Comparison of ENCODE assay signal across 8 cellular contexts in the genomic region with DNA sequence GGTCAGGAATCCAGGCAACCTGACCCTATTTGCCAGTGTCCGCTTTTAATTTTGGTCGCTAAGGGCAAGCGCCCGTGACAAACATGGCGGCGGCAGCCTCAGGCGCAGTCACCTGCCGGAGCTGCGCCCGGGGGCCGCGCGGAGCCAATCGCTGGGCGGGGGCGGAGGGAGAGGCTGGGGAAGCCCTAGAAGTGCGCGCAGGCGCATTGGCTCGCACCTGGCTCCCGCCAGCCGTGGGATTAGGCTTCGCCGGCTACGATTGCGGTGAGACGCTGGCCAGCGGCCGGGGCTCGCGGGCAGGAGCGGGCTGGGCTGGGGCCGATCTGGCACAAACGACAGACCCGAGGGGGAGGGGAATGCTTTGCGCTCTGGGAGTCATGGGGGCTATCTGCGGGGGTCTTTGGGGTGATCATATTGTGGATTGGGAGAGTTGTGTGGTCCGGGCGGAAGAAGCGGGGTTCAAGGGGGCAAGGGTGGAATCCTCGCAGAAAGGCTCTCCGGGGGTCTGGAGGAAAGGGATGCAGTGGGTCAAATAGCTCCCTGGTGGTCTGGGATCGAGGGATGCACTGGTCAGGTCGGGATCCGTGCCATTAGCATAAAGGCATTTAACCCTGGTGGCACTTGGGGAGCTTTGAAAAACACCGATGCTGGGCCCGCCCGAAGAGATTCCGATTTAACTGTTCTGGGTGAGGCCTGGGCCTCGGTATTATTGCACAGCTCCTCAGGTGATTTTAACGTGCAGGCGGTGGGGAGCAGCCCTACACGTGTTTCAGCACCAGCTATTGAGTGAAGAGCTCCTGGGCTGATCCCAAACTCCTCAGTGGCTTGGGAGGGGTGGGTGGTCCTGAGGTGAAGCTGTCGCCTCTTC. TPM values are rescaled to one million over a fixed set of nuclear protein-coding genes. Genes with fewer than 3 reads are reported as not detected.
A peak's percentile ranks its signal among the peaks of the same experiment; 100 is the strongest.
DNase-seq lines count a peak whose midpoint lies in the region; ATAC-seq and TF ChIP-seq lines count a peak whose summit lies in the region.

No MANE protein-coding gene starts in this region.

- in situ Hi-C loops in ACHN (cut with HindIII; ENCODE audit: low pct_ligation_motif_present, low pct_unique_long_range_greater_than_20kb, low sequenced_read_pairs), result no loop called here

- DNase-seq in ACHN (peak; percentile 95), NCI-H226 (peak; percentile 86), cerebellar cortex (ENCODE audit: low spot score) (peak; percentile 93), kidney epithelial cell (ENCODE audit: low read depth) (no peak)
- peak; percentile 97 for DNase-seq in activated CD4-positive, CD25-positive, alpha-beta regulatory T cell treated with anti-CD3 and anti-CD28 coated beads, Interleukin-2, amount 50 U/mL, for 72 hours
- peak; percentile 86 to 90 for DNase-seq in stimulated activated CD4-positive, alpha-beta T cell treated with anti-CD3 and anti-CD28 coated beads, Interleukin-1b, Interleukin-23, amount 100 ng/mL, for 1 hour (ENCODE audit: low read depth in 2 of 2)

- ATAC-seq in GM18907 (IDR thresholded peaks at IDR 0.05; ENCODE audit: unreplicated experiment) (peak; percentile 82), HG03159 (IDR thresholded peaks at IDR 0.05; ENCODE audit: unreplicated experiment) (peak; percentile 77)

- TF ChIP-seq CTCF in kidney epithelial cell (IDR thresholded peaks at IDR 0.05; ENCODE audit: insufficient read depth, low read length, poor library complexity, severe bottlenecking), result no peak

- H3K36me3 ChIP-seq in kidney epithelial cell (ENCODE audit: control insufficient read depth, insufficient read depth, low read length), result no peaks in the 10 kb centered on the region

- no peaks in the 10 kb centered on the region for H3K27me3 ChIP-seq in kidney epithelial cell (ENCODE audit: control insufficient read depth, insufficient read depth, low read length)

- peak overlapping the region; percentile 35 for H3K4me3 ChIP-seq in kidney epithelial cell (ENCODE audit: low read depth, low read length)

RNA-seq across cellular contexts. Expression of gene C10orf95, which starts 10.1 kb away (rescaled TPM):
- total RNA-seq in kidney epithelial cell, result 3.2 and 6.9 TPM in 2 replicates

RNA-seq across cellular contexts. Expression of gene CUEDC2, which starts 29.0 kb away (rescaled TPM):
- 93.9 and 132 TPM in 2 replicates for total RNA-seq in kidney epithelial cell

RNA-seq across cellular contexts. Expression of gene FBXL15, which starts 40.8 kb away (rescaled TPM):
- total RNA-seq in kidney epithelial cell, result 20.6 and 26.6 TPM in 2 replicates

RNA-seq across cellular contexts. Expression of gene ACTR1A, which starts 41.1 kb away (rescaled TPM):
- total RNA-seq in kidney epithelial cell, result 151 and 165 TPM in 2 replicates

RNA-seq across cellular contexts. Expression of gene SUFU, which starts 42.4 kb away (rescaled TPM):
- total RNA-seq in kidney epithelial cell, result 8.9 and 10.6 TPM in 2 replicates
